ENCODE assay signal across 18 cellular contexts in genomic region chr4:127631420-127631819, GRCh38. TPM values are rescaled to one million over a fixed set of nuclear protein-coding genes. Genes with fewer than 3 reads are reported as not detected.
A peak's percentile ranks its signal among the peaks of the same experiment; 100 is the strongest.
DNase-seq lines count a peak whose midpoint lies in the region; ATAC-seq and TF ChIP-seq lines count a peak whose summit lies in the region.
"Had no signal": no experiment of that assay in that cellular context is flagged by ENCODE, and none has a peak within 500 bp of the region (broad histone marks: within the 10 kb centered on the region; RNA-seq: fewer than 3 reads in every experiment).

No MANE protein-coding gene starts in this region.

- H2AFZ ChIP-seq in GM23338, result no peak overlapping the region
- peak overlapping the region; percentile 8 for H2AFZ ChIP-seq in neuronal stem cell (ENCODE audit: low read length)

- no peaks in the 10 kb centered on the region for H4K20me1 ChIP-seq in GM23338 (replicated peaks; ENCODE audit: insufficient read depth)

- H3K27me3 ChIP-seq in GM23338 (ENCODE audit: insufficient read depth) (no peaks in the 10 kb centered on the region), neuronal stem cell (ENCODE audit: control insufficient read depth in 3 of 3, insufficient read depth in 3 of 3, low read depth in 1 of 3, low read length in 3 of 3) (no peaks in the 10 kb centered on the region)
- H3K27me3 ChIP-seq: tibial artery had no signal

- peaks cover 2% of the 10 kb centered on the region for H3K27me3 Mint-ChIP-seq in GM23338 (ENCODE audit: insufficient read depth, low read depth, poor library complexity)

- POLR2A ChIA-PET in GM10248 (lab: Yijun Ruan, JAX), result no interaction called here

- H3K27ac Mint-ChIP-seq in GM23338, result no peak overlapping the region
- H3K27ac Mint-ChIP-seq: activated CD4-positive, alpha-beta memory T cell treated with anti-CD3 and anti-CD28 coated beads for 36 hours; activated naive CD8-positive, alpha-beta T cell treated with anti-CD3 and anti-CD28 coated beads, Interleukin-2, amount 10 ng/mL, durations not matched to agents 7 days and 5 days; stimulated activated effector memory CD8-positive, alpha-beta T cell treated with anti-CD3 and anti-CD28 coated beads, Interleukin-12 subunit alpha, Interleukin-12 subunit beta, amount 100 ng/mL, for 72 hours had no signal

- ATAC-seq in GM23338 (no peak), HG02642 (IDR thresholded peaks at IDR 0.05; ENCODE audit: poor library complexity, unreplicated experiment) (no peak)
- ATAC-seq: left ventricle myocardium superior; stimulated activated effector memory CD8-positive, alpha-beta T cell treated with anti-CD3 and anti-CD28 coated beads, Interleukin-12 subunit alpha, Interleukin-12 subunit beta, amount 100 ng/mL, for 72 hours had no signal

- H3K9me3 Mint-ChIP-seq in GM23338, result no peaks in the 10 kb centered on the region
- H3K9me3 Mint-ChIP-seq: activated CD4-positive, alpha-beta memory T cell treated with anti-CD3 and anti-CD28 coated beads for 36 hours; activated naive CD8-positive, alpha-beta T cell treated with anti-CD3 and anti-CD28 coated beads, Interleukin-2, amount 10 ng/mL, durations not matched to agents 7 days and 5 days; stimulated activated effector memory CD8-positive, alpha-beta T cell treated with anti-CD3 and anti-CD28 coated beads, Interleukin-12 subunit alpha, Interleukin-12 subunit beta, amount 100 ng/mL, for 72 hours had no signal

- TF ChIP-seq CTCF in GM23338 (conservative IDR thresholded peaks at IDR 0.05; ENCODE audit: low read depth in 2 of 2) (no peak), GM10248 (IDR thresholded peaks at IDR 0.05; ENCODE audit: control extremely low read depth, extremely low read depth, low read depth, missing control alignments) (no peak)

- no peak overlapping the region for H2BK15ac ChIP-seq in neuronal stem cell (ENCODE audit: low read length)

- no peak for DNase-seq in GM23338 (ENCODE audit: low spot score)
- DNase-seq in NCI-H69 (lab: John Stamatoyannopoulos, UW), result peak; percentile 16
- DNase-seq in dermis blood vessel endothelial cell, result peak; percentile 47
- no peak for DNase-seq in neuronal stem cell (ENCODE audit: low spot score)
- no peak for DNase-seq in GM10248 (ENCODE audit: extremely low spot score)
- DNase-seq in stimulated activated CD4-positive, alpha-beta T cell treated with anti-CD3 and anti-CD28 coated beads, Interleukin-4, amount 100 ng/mL, for 24 hours, result no peak
- DNase-seq: activated CD4-positive, alpha-beta memory T cell treated with anti-CD3 and anti-CD28 coated beads for 36 hours; activated naive CD8-positive, alpha-beta T cell treated with anti-CD3 and anti-CD28 coated beads, Interleukin-2, amount 10 ng/mL, durations not matched to agents 7 days and 5 days; activated T-cell treated with anti-CD3 and anti-CD28 coated beads, Interleukin-2, amount 50 U/mL, for 48 hours; C1 segment of cervical spinal cord; effector CD8-positive, alpha-beta T cell; left ventricle myocardium superior; NCI-H187 treated with DMSO at 0.1 percent for 48 hours; NCI-H524; tibial artery had no signal

- H3K23ac ChIP-seq in neuronal stem cell (ENCODE audit: low read depth, low read length, poor library complexity), result no peak overlapping the region

- H3K36me3 ChIP-seq in GM23338 (ENCODE audit: insufficient read depth) (no peaks in the 10 kb centered on the region), neuronal stem cell (replicated peaks in 1 of 2; ENCODE audit: control insufficient read depth in 2 of 2, insufficient read depth in 2 of 2, low read length in 2 of 2) (no peaks in the 10 kb centered on the region)
- H3K36me3 ChIP-seq: tibial artery had no signal

- H3K4me3 ChIP-seq in GM23338 (no peak overlapping the region), neuronal stem cell (ENCODE audit: low read length in 2 of 2) (no peak overlapping the region)

- no peak overlapping the region for H4K8ac ChIP-seq in neuronal stem cell (ENCODE audit: low read depth, low read length)

- no CpG with 5 or more reads among the region's 2 CpGs for WGBS in neuronal stem cell (ENCODE audit: extremely low coverage in 2 of 2, insufficient read length in 2 of 2, insufficient replicate concordance in 1 of 2), 2 donors

- no peaks in the 10 kb centered on the region for H3K36me3 Mint-ChIP-seq in GM23338 (ENCODE audit: low read depth)
- H3K36me3 Mint-ChIP-seq: activated CD4-positive, alpha-beta memory T cell treated with anti-CD3 and anti-CD28 coated beads for 36 hours; activated naive CD8-positive, alpha-beta T cell treated with anti-CD3 and anti-CD28 coated beads, Interleukin-2, amount 10 ng/mL, durations not matched to agents 7 days and 5 days; stimulated activated effector memory CD8-positive, alpha-beta T cell treated with anti-CD3 and anti-CD28 coated beads, Interleukin-12 subunit alpha, Interleukin-12 subunit beta, amount 100 ng/mL, for 72 hours had no signal

- H3K27ac ChIP-seq in GM23338 (ENCODE audit: low read depth) (no peak overlapping the region), neuronal stem cell (replicated peaks; ENCODE audit: low read length) (no peak overlapping the region)
- H3K27ac ChIP-seq: HL-60, tibial artery had no signal

- H3K4me1 ChIP-seq in GM23338 (ENCODE audit: insufficient read depth), result no peaks in the 10 kb centered on the region
- H3K4me1 ChIP-seq in neuronal stem cell (ENCODE audit: control insufficient read depth in 2 of 2, insufficient read depth in 1 of 2, low read depth in 1 of 2, low read length in 2 of 2), result no peaks in the 10 kb centered on the region

- H2BK120ac ChIP-seq in neuronal stem cell (ENCODE audit: low read depth, low read length), result no peak overlapping the region

- H3K9me2 ChIP-seq in GM23338 (ENCODE audit: insufficient read depth), result no peaks in the 10 kb centered on the region

- no peak overlapping the region for H2AK5ac ChIP-seq in neuronal stem cell (ENCODE audit: low read depth, low read length)

- H3K14ac ChIP-seq in neuronal stem cell (ENCODE audit: low read length), result no peak overlapping the region

- H4K91ac ChIP-seq in neuronal stem cell (ENCODE audit: low read depth, low read length, poor library complexity), result no peak overlapping the region

- H3K4ac ChIP-seq in neuronal stem cell (ENCODE audit: low read length), result no peak overlapping the region

- no peak overlapping the region for H3K9ac ChIP-seq in neuronal stem cell (ENCODE audit: low read depth, low read length, poor library complexity)

- H3K4me1 Mint-ChIP-seq in GM23338, result peaks cover 12% of the 10 kb centered on the region; the same call in 2 of the 3 replicates

- no peak overlapping the region for H3K4me2 ChIP-seq in GM23338
- no peak overlapping the region for H3K4me2 ChIP-seq in neuronal stem cell (ENCODE audit: insufficient read depth, low read length, poor library complexity, severe bottlenecking)

- H3K4me3 Mint-ChIP-seq in GM23338, result peak overlapping the region; percentile 18; the same call in 1 of the 3 replicates
- H3K4me3 Mint-ChIP-seq: activated CD4-positive, alpha-beta memory T cell treated with anti-CD3 and anti-CD28 coated beads for 36 hours; activated naive CD8-positive, alpha-beta T cell treated with anti-CD3 and anti-CD28 coated beads, Interleukin-2, amount 10 ng/mL, durations not matched to agents 7 days and 5 days; stimulated activated effector memory CD8-positive, alpha-beta T cell treated with anti-CD3 and anti-CD28 coated beads, Interleukin-12 subunit alpha, Interleukin-12 subunit beta, amount 100 ng/mL, for 72 hours had no signal

- no peaks in the 10 kb centered on the region for H3K9me3 ChIP-seq in neuronal stem cell (replicated peaks in 1 of 2; ENCODE audit: control insufficient read depth in 2 of 2, insufficient read depth in 1 of 2, low read depth in 1 of 2, low read length in 2 of 2)
- H3K9me3 ChIP-seq: tibial artery had no signal

- H2BK5ac ChIP-seq in neuronal stem cell (ENCODE audit: low read length), result no peak overlapping the region

- H3K18ac ChIP-seq in neuronal stem cell (ENCODE audit: low read length), result no peak overlapping the region

- no peak overlapping the region for H2BK12ac ChIP-seq in neuronal stem cell (ENCODE audit: low read length)

- H3F3A ChIP-seq in GM23338 (replicated peaks; ENCODE audit: low read depth), result no peaks in the 10 kb centered on the region

- H3K79me2 ChIP-seq in GM23338 (replicated peaks; ENCODE audit: insufficient read depth), result peaks cover 13% of the 10 kb centered on the region

- CTCF ChIA-PET in GM10248 (lab: Yijun Ruan, JAX), result interaction anchor here (1.2 to 1.4 kb wide), 2 partner anchors 9 to 35 kb away, joined by 3 to 4 read pairs; no protein-coding TSS in a partner anchor

- no peaks in the 10 kb centered on the region for H3K79me1 ChIP-seq in neuronal stem cell (ENCODE audit: low read depth, low read length)

TF ChIP-seq in GM23338, 12 proteins besides CTCF, POLR2A, EP300 and RAD21 (continues in another document):
- TF ChIP-seq ZNF114 (CRISPR knock-in tag; IDR thresholded peaks at IDR 0.05), result no peak

RNA-seq across cellular contexts. Expression of gene INTU, which starts 1.3 kb away (rescaled TPM):
- 16.6 and 17.0 TPM in 2 replicates for total RNA-seq in GM23338 (2014; rRNA removed; shearing (Covaris generic))
- 9.8 and 10.3 TPM in 2 replicates for polyA plus RNA-seq in GM23338 (2016; fragmentation: Nextera tagmentation; extraction: Ambion mirVana)
- 2.7 and 3.1 TPM in 2 replicates for total RNA-seq in dermis blood vessel endothelial cell
- polyA plus RNA-seq in neuronal stem cell (2013, experiment 1 of 2), result 11.2 TPM
- polyA plus RNA-seq in neuronal stem cell (2013, experiment 2 of 2), result 11.5 TPM

Comparison
In these comparisons a context has a peak if more than half of its experiments do, and no peak if none do; other contexts are left out.
1. DNase-seq: peak in NCI-H69 (single experiment) and dermis blood vessel endothelial cell (single experiment); none in GM23338 (single experiment), neuronal stem cell (single experiment), GM10248 (single experiment) and stimulated activated CD4-positive, alpha-beta T cell treated with anti-CD3 and anti-CD28 coated beads, Interleukin-4, amount 100 ng/mL, for 24 hours (single experiment).